In genomic region chr14:39374846-39375245, GRCh38 we compare ENCODE assay signal across 1 cellular context.
A peak's percentile ranks its signal among the peaks of the same experiment; 100 is the strongest.
TF ChIP-seq lines count a peak whose summit lies in the region.

No MANE protein-coding gene starts in this region.

TF ChIP-seq in HepG2, 621 proteins besides CTCF, POLR2A, EP300 and RAD21:
- TF ChIP-seq ZNF18 (CRISPR knock-in tag; IDR thresholded peaks at IDR 0.05; ENCODE audit: insufficient replicate concordance) = peak; percentile 32
- TF ChIP-seq CAMTA2 (CRISPR knock-in tag; IDR thresholded peaks at IDR 0.05; ENCODE audit: borderline replicate concordance) = no peak
